Comparison of ENCODE assay signal across 22 cellular contexts in the genomic region with DNA sequence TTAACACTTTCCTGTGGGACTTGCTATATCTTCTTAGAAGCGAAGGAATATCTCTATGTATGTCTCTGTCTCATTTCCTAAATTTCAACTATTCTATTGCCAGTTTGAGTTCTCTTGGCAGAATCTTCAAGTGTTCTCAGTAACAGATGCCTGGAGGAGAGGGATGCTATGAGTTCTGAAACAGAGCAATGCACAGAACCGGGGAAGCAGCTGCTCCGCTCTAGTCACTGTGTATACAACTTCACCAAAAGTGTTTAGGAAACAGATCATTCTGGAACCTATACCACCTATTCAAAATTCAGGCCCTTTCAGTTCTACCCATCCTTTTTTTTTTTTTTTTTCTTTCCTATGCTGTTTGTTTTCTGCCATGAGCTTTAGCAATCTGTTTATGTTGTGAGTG.
"Had no signal": no experiment of that assay in that cellular context is flagged by ENCODE, and none has a peak within 500 bp of the region (broad histone marks: within the 10 kb centered on the region; RNA-seq: fewer than 3 reads in every experiment).

No MANE protein-coding gene starts in this region.

- H3K4me1 ChIP-seq: prostate gland had no signal

- H3K4me1 Mint-ChIP-seq: central memory CD8-positive, alpha-beta T cell; T-cell had no signal

- H3K27ac ChIP-seq: prostate gland, thoracic aorta, WERI-Rb-1 had no signal

- H3K9me3 ChIP-seq: esophagus squamous epithelium, prostate gland, sigmoid colon, stomach, thoracic aorta had no signal

- H3K4me3 Mint-ChIP-seq: activated CD8-positive, alpha-beta T cell treated with anti-CD3 and anti-CD28 coated beads for 36 hours; activated naive CD8-positive, alpha-beta T cell; activated T-cell treated with anti-CD3 and anti-CD28 coated beads, Interleukin-2, amount 50 U/mL, for 72 hours; central memory CD8-positive, alpha-beta T cell; T-cell had no signal

- ATAC-seq: activated CD8-positive, alpha-beta T cell treated with anti-CD3 and anti-CD28 coated beads for 36 hours; activated T-cell treated with anti-CD3 and anti-CD28 coated beads, Interleukin-2, amount 50 U/mL, for 72 hours; T-cell had no signal

- H3K27ac Mint-ChIP-seq: activated CD8-positive, alpha-beta T cell treated with anti-CD3 and anti-CD28 coated beads for 36 hours; activated naive CD8-positive, alpha-beta T cell; activated T-cell treated with anti-CD3 and anti-CD28 coated beads, Interleukin-2, amount 50 U/mL, for 72 hours; T-cell had no signal

- H3K27me3 ChIP-seq: esophagus squamous epithelium, sigmoid colon, stomach had no signal

- DNase-seq: activated CD4-positive, alpha-beta T cell treated with anti-CD3 and anti-CD28 coated beads for 4 hours; activated CD8-positive, alpha-beta memory T cell treated with anti-CD3 and anti-CD28 coated beads, Interleukin-2, amount 50 U/mL, for 48 hours; activated CD8-positive, alpha-beta T cell treated with anti-CD3 and anti-CD28 coated beads for 36 hours; activated gamma-delta T cell; activated T-cell treated with anti-CD3 and anti-CD28 coated beads, Interleukin-2, amount 50 U/mL, for 72 hours; amniotic stem cell; cortex of kidney; effector CD4-positive, alpha-beta T cell; esophagus squamous epithelium; hypothalamus; kidney; mesenchymal stem cell; sigmoid colon; stimulated activated CD4-positive, alpha-beta T cell treated with anti-CD3 and anti-CD28 coated beads, Interleukin-1b, Interleukin-23, amount 100 ng/mL, for 48 hours; stomach; T-cell; T1000 had no signal

- H3K4me3 ChIP-seq: esophagus squamous epithelium, prostate gland, sigmoid colon, stomach, thoracic aorta had no signal

- H3K9me3 Mint-ChIP-seq: activated CD8-positive, alpha-beta T cell treated with anti-CD3 and anti-CD28 coated beads for 36 hours; activated T-cell treated with anti-CD3 and anti-CD28 coated beads, Interleukin-2, amount 50 U/mL, for 72 hours; central memory CD8-positive, alpha-beta T cell; T-cell had no signal

- H3K36me3 ChIP-seq: esophagus squamous epithelium, prostate gland, sigmoid colon, stomach, thoracic aorta, WERI-Rb-1 had no signal

- H3K36me3 Mint-ChIP-seq: activated naive CD8-positive, alpha-beta T cell; T-cell had no signal
